In genomic region chr2:174623106-174623680, GRCh38 we compare ENCODE assay signal across 14 cellular contexts. TPM values are rescaled to one million over a fixed set of nuclear protein-coding genes. Genes with fewer than 3 reads are reported as not detected.
DNase-seq lines count a peak whose midpoint lies in the region; ATAC-seq, FAIRE-seq and TF ChIP-seq lines count a peak whose summit lies in the region.
"Had no signal": no experiment of that assay in that cellular context is flagged by ENCODE, and none has a peak within 500 bp of the region (broad histone marks: within the 10 kb centered on the region; RNA-seq: fewer than 3 reads in every experiment).

No MANE protein-coding gene starts in this region.

- TF ChIP-seq CTCF in activated B cell treated with CpG ODN at 0.5 μM for 24 hours (IDR thresholded peaks at IDR 0.05) (no peak), omental fat pad (IDR thresholded peaks at IDR 0.05) (no peak)

- ATAC-seq in activated naive CD8-positive, alpha-beta T cell treated with anti-CD3 and anti-CD28 coated beads, Interleukin-2, amount 10 ng/mL, durations not matched to agents 7 days and 5 days (ENCODE audit: low read depth), result no peak
- no peak for ATAC-seq in activated naive CD8-positive, alpha-beta T cell treated with anti-CD3 and anti-CD28 coated beads, Interleukin-2, amount 50 U/mL, for 24 hours
- no peak for ATAC-seq in activated B cell treated with CpG ODN at 0.5 μM for 24 hours (ENCODE audit: low read depth)
- peak in 1 of 2 donors; percentile 14 for ATAC-seq in stimulated activated naive B cell treated with anti-CD40 and anti-IgM and Interleukin-4, amounts not matched to agents 10 μg/mL and 1 μg/mL and 100 μg/mL, for 72 hours (replicated peaks)
- ATAC-seq in omental fat pad (ENCODE audit: low FRiP score), result no peak

- DNase-seq in activated naive CD8-positive, alpha-beta T cell treated with anti-CD3 and anti-CD28 coated beads, Interleukin-2, amount 10 ng/mL, durations not matched to agents 7 days and 5 days, result no peak
- no peak for DNase-seq in activated naive CD8-positive, alpha-beta T cell treated with anti-CD3 and anti-CD28 coated beads, Interleukin-2, amount 50 U/mL, for 24 hours
- DNase-seq in GM19239 (ENCODE audit: insufficient read length, low spot score) (no peak), activated B cell treated with CpG ODN at 0.5 μM for 24 hours (no peak), medulla oblongata (ENCODE audit: extremely low spot score) (no peak), NCI-H2029 treated with DMSO at 0.1 percent for 48 hours (lab: John Stamatoyannopoulos, UW) (no peak), omental fat pad (ENCODE audit: low spot score) (no peak)
- DNase-seq in stimulated activated naive B cell treated with anti-CD40 and anti-IgM and Interleukin-4, amounts not matched to agents 10 μg/mL and 1 μg/mL and 100 μg/mL, for 72 hours, result no peak
- DNase-seq: foreskin fibroblast, GM23248, mammary epithelial cell, NCI-H1105 treated with DMSO at 0.1 percent for 48 hours, NCI-H226, nucleus accumbens had no signal

- intact Hi-C loops in activated B cell treated with CpG ODN at 0.5 μM for 24 hours (cut with micrococcal nuclease), result loop anchor here (1.0 kb wide), 1 partner anchor 11 kb away; no protein-coding TSS in a partner anchor

- POLR2A ChIA-PET in activated naive CD8-positive, alpha-beta T cell treated with anti-CD3 and anti-CD28 coated beads, Interleukin-2, amount 10 ng/mL, durations not matched to agents 7 days and 5 days (lab: Charles Lee), result interaction anchor here (0.7 to 1.9 kb wide), 3 partner anchors 10 to 13 kb away, joined by 3 to 8 read pairs (median 3); no protein-coding TSS in a partner anchor
- POLR2A ChIA-PET in activated B cell treated with CpG ODN at 0.5 μM for 24 hours (lab: Charles Lee), result interaction anchor here (0.6 to 2.3 kb wide), 8 partner anchors 10 to 29 kb away, joined by 3 to 24 read pairs (median 5); partner anchors contain the start of gene WIPF1

- no peaks in the 10 kb centered on the region for H3K27me3 Mint-ChIP-seq in activated naive CD8-positive, alpha-beta T cell treated with anti-CD3 and anti-CD28 coated beads, Interleukin-2, amount 10 ng/mL, durations not matched to agents 7 days and 5 days
- no peaks in the 10 kb centered on the region for H3K27me3 Mint-ChIP-seq in activated naive CD8-positive, alpha-beta T cell treated with anti-CD3 and anti-CD28 coated beads, Interleukin-2, amount 50 U/mL, for 24 hours
- no peaks in the 10 kb centered on the region for H3K27me3 Mint-ChIP-seq in activated B cell treated with CpG ODN at 0.5 μM for 24 hours
- H3K27me3 Mint-ChIP-seq in stimulated activated naive B cell treated with anti-CD40 and anti-IgM and Interleukin-4, amounts not matched to agents 10 μg/mL and 1 μg/mL and 100 μg/mL, for 72 hours, result no peaks in the 10 kb centered on the region

- H3K36me3 Mint-ChIP-seq in activated naive CD8-positive, alpha-beta T cell treated with anti-CD3 and anti-CD28 coated beads, Interleukin-2, amount 10 ng/mL, durations not matched to agents 7 days and 5 days, result peaks cover 42% of the 10 kb centered on the region
- peaks cover 55% of the 10 kb centered on the region for H3K36me3 Mint-ChIP-seq in activated naive CD8-positive, alpha-beta T cell treated with anti-CD3 and anti-CD28 coated beads, Interleukin-2, amount 50 U/mL, for 24 hours (ENCODE audit: low read depth)
- H3K36me3 Mint-ChIP-seq in activated B cell treated with CpG ODN at 0.5 μM for 24 hours (ENCODE audit: low read depth), result peaks cover 63% of the 10 kb centered on the region
- H3K36me3 Mint-ChIP-seq in stimulated activated naive B cell treated with anti-CD40 and anti-IgM and Interleukin-4, amounts not matched to agents 10 μg/mL and 1 μg/mL and 100 μg/mL, for 72 hours, result peaks cover 47 to 58% of the 10 kb centered on the region in 2 donors

- CTCF ChIA-PET in activated B cell treated with CpG ODN at 0.5 μM for 24 hours (lab: Charles Lee), result interaction anchor here (1.4 kb wide), 2 partner anchors 9 to 40 kb away, joined by 3 to 4 read pairs; no protein-coding TSS in a partner anchor

- peak overlapping the region; percentile 15 for H3K27ac Mint-ChIP-seq in activated naive CD8-positive, alpha-beta T cell treated with anti-CD3 and anti-CD28 coated beads, Interleukin-2, amount 10 ng/mL, durations not matched to agents 7 days and 5 days
- H3K27ac Mint-ChIP-seq in activated naive CD8-positive, alpha-beta T cell treated with anti-CD3 and anti-CD28 coated beads, Interleukin-2, amount 50 U/mL, for 24 hours, result no peak overlapping the region
- H3K27ac Mint-ChIP-seq in activated B cell treated with CpG ODN at 0.5 μM for 24 hours, result peak overlapping the region; percentile 80
- peak overlapping the region; percentile 87 for H3K27ac Mint-ChIP-seq in stimulated activated naive B cell treated with anti-CD40 and anti-IgM and Interleukin-4, amounts not matched to agents 10 μg/mL and 1 μg/mL and 100 μg/mL, for 72 hours

- no peaks in the 10 kb centered on the region for H3K9me3 Mint-ChIP-seq in activated naive CD8-positive, alpha-beta T cell treated with anti-CD3 and anti-CD28 coated beads, Interleukin-2, amount 10 ng/mL, durations not matched to agents 7 days and 5 days
- H3K9me3 Mint-ChIP-seq in activated naive CD8-positive, alpha-beta T cell treated with anti-CD3 and anti-CD28 coated beads, Interleukin-2, amount 50 U/mL, for 24 hours, result no peaks in the 10 kb centered on the region
- H3K9me3 Mint-ChIP-seq in activated B cell treated with CpG ODN at 0.5 μM for 24 hours, result no peaks in the 10 kb centered on the region
- H3K9me3 Mint-ChIP-seq in stimulated activated naive B cell treated with anti-CD40 and anti-IgM and Interleukin-4, amounts not matched to agents 10 μg/mL and 1 μg/mL and 100 μg/mL, for 72 hours, result peaks cover 0 to 2% of the 10 kb centered on the region in 2 donors

- peaks cover 61% of the 10 kb centered on the region for H3K4me1 Mint-ChIP-seq in activated naive CD8-positive, alpha-beta T cell treated with anti-CD3 and anti-CD28 coated beads, Interleukin-2, amount 10 ng/mL, durations not matched to agents 7 days and 5 days
- peaks cover 81% of the 10 kb centered on the region for H3K4me1 Mint-ChIP-seq in activated naive CD8-positive, alpha-beta T cell treated with anti-CD3 and anti-CD28 coated beads, Interleukin-2, amount 50 U/mL, for 24 hours
- H3K4me1 Mint-ChIP-seq in activated B cell treated with CpG ODN at 0.5 μM for 24 hours, result peaks cover 80% of the 10 kb centered on the region
- peaks cover 49 to 73% of the 10 kb centered on the region in 2 donors for H3K4me1 Mint-ChIP-seq in stimulated activated naive B cell treated with anti-CD40 and anti-IgM and Interleukin-4, amounts not matched to agents 10 μg/mL and 1 μg/mL and 100 μg/mL, for 72 hours

- no peak overlapping the region for H3K4me3 Mint-ChIP-seq in activated naive CD8-positive, alpha-beta T cell treated with anti-CD3 and anti-CD28 coated beads, Interleukin-2, amount 10 ng/mL, durations not matched to agents 7 days and 5 days
- no peak overlapping the region for H3K4me3 Mint-ChIP-seq in activated naive CD8-positive, alpha-beta T cell treated with anti-CD3 and anti-CD28 coated beads, Interleukin-2, amount 50 U/mL, for 24 hours
- H3K4me3 Mint-ChIP-seq in activated B cell treated with CpG ODN at 0.5 μM for 24 hours, result no peak overlapping the region
- no peak overlapping the region for H3K4me3 Mint-ChIP-seq in stimulated activated naive B cell treated with anti-CD40 and anti-IgM and Interleukin-4, amounts not matched to agents 10 μg/mL and 1 μg/mL and 100 μg/mL, for 72 hours

- peak; percentile 72 for FAIRE-seq in GM19239 (lab: Jason Lieb, UNC)

RNA-seq across cellular contexts. Expression of gene WIPF1, which starts 25.6 kb away (rescaled TPM):
- 100 to 1,000 TPM; 446 to 480 TPM for total RNA-seq in activated naive CD8-positive, alpha-beta T cell treated with anti-CD3 and anti-CD28 coated beads, Interleukin-2, amount 10 ng/mL, durations not matched to agents 7 days and 5 days
- total RNA-seq in activated B cell treated with CpG ODN at 0.5 μM for 24 hours, result 293 TPM in 2 replicates
- total RNA-seq in omental fat pad, result 10 to 100 TPM; 20.9 to 60.1 (median 43.3) TPM
